Comparison of ENCODE assay signal across 20 cellular contexts in genomic region chr10:108653466-108653865, GRCh38.
"Had no signal": no experiment of that assay in that cellular context is flagged by ENCODE, and none has a peak within 500 bp of the region (broad histone marks: within the 10 kb centered on the region; RNA-seq: fewer than 3 reads in every experiment).

No MANE protein-coding gene starts in this region.

- H3K4me1 ChIP-seq: heart right ventricle, thyroid gland had no signal

- H3K36me3 ChIP-seq: brain microvascular endothelial cell, heart right ventricle, thyroid gland had no signal

- H3K36me3 Mint-ChIP-seq: activated naive CD8-positive, alpha-beta T cell treated with anti-CD3 and anti-CD28 coated beads for 36 hours; immature natural killer cell; T-cell had no signal

- H3K27ac ChIP-seq: brain microvascular endothelial cell, heart right ventricle, thyroid gland had no signal

- H3K9me3 ChIP-seq: heart right ventricle, thyroid gland had no signal

- H3K27me3 ChIP-seq: brain microvascular endothelial cell, heart right ventricle, thyroid gland had no signal

- DNase-seq: activated CD4-positive, alpha-beta T cell treated with anti-CD3 and anti-CD28 coated beads for 48 hours; activated CD4-positive, CD25-positive, alpha-beta regulatory T cell; activated CD8-positive, alpha-beta T cell treated with anti-CD3 and anti-CD28 coated beads for 36 hours; activated naive CD4-positive, alpha-beta T cell; activated naive CD8-positive, alpha-beta T cell treated with anti-CD3 and anti-CD28 coated beads for 36 hours; activated T-cell treated with anti-CD3 and anti-CD28 coated beads, Interleukin-2, amount 50 U/mL, for 1 hour; amygdala; brain microvascular endothelial cell; cerebellar nuclear complex; effector CD4-positive, alpha-beta T cell; heart right ventricle; immature natural killer cell; midbrain; nephron progenitor cell; stimulated activated CD4-positive, alpha-beta T cell treated with anti-CD3 and anti-CD28 coated beads, Interleukin-2, amount 100 ng/mL, for 24 hours; stimulated activated naive CD4-positive, alpha-beta T cell treated with Interleukin-2 at 50 U/mL for 16 hours; T-cell; thyroid gland had no signal

- H3K27me3 Mint-ChIP-seq: activated CD8-positive, alpha-beta T cell treated with anti-CD3 and anti-CD28 coated beads for 36 hours; activated naive CD8-positive, alpha-beta T cell treated with anti-CD3 and anti-CD28 coated beads for 36 hours; activated T-helper 17 cell treated with anti-CD3 and anti-CD28 coated beads, Interleukin-2, amount 50 U/mL, for 72 hours; T-cell had no signal

- H3K4me3 ChIP-seq: heart right ventricle, thyroid gland had no signal

- H3K4me3 Mint-ChIP-seq: activated CD8-positive, alpha-beta T cell treated with anti-CD3 and anti-CD28 coated beads for 36 hours; activated naive CD8-positive, alpha-beta T cell treated with anti-CD3 and anti-CD28 coated beads for 36 hours; activated T-helper 17 cell treated with anti-CD3 and anti-CD28 coated beads, Interleukin-2, amount 50 U/mL, for 72 hours; immature natural killer cell; nephron progenitor cell; T-cell had no signal

- ATAC-seq: activated CD8-positive, alpha-beta T cell treated with anti-CD3 and anti-CD28 coated beads for 36 hours; activated T-helper 17 cell treated with anti-CD3 and anti-CD28 coated beads, Interleukin-2, amount 50 U/mL, for 72 hours; esophagus mucosa; heart right ventricle; T-cell had no signal

- H3K27ac Mint-ChIP-seq: activated CD8-positive, alpha-beta T cell treated with anti-CD3 and anti-CD28 coated beads for 36 hours; activated naive CD8-positive, alpha-beta T cell treated with anti-CD3 and anti-CD28 coated beads for 36 hours; activated T-helper 17 cell treated with anti-CD3 and anti-CD28 coated beads, Interleukin-2, amount 50 U/mL, for 72 hours; immature natural killer cell; nephron progenitor cell; T-cell had no signal

- H3K9me3 Mint-ChIP-seq: nephron progenitor cell had no signal

- H3K4me1 Mint-ChIP-seq: activated naive CD8-positive, alpha-beta T cell treated with anti-CD3 and anti-CD28 coated beads for 36 hours; activated T-helper 17 cell treated with anti-CD3 and anti-CD28 coated beads, Interleukin-2, amount 50 U/mL, for 72 hours; immature natural killer cell; nephron progenitor cell; T-cell had no signal
